Comparison of ENCODE assay signal across 1 cellular context in genomic region chr2:69601179-69601612, GRCh38.
TF ChIP-seq lines count a peak whose summit lies in the region.

No MANE protein-coding gene starts in this region.

TF ChIP-seq in K562, 482 proteins besides CTCF, POLR2A, EP300 and RAD21 (continued from another document and continues in another):
- TF ChIP-seq PCBP1 (IDR thresholded peaks at IDR 0.05; ENCODE audit: low read depth, low read length, poor library complexity, severe bottlenecking) (no peak), ZNF699 (CRISPR knock-in tag; IDR thresholded peaks at IDR 0.05; ENCODE audit: insufficient replicate concordance) (no peak), POLR2G (IDR thresholded peaks at IDR 0.05; ENCODE audit: low read depth, low read length) (no peak), MTF1 (CRISPR knock-in tag; IDR thresholded peaks at IDR 0.05; ENCODE audit: borderline replicate concordance) (no peak), CHD1 (IDR thresholded peaks at IDR 0.05; ENCODE audit: low read length) (no peak), FOXM1 (IDR thresholded peaks at IDR 0.05; ENCODE audit: low read depth) (no peak; the same call in 1 of the 2 replicates), FOXM1 (CRISPR knock-in tag; IDR thresholded peaks at IDR 0.05; ENCODE audit: low read depth) (no peak), SREBF1 (IDR thresholded peaks at IDR 0.05; ENCODE audit: borderline replicate concordance, low read depth, low read length) (no peak), MEF2D (tag; conservative IDR thresholded peaks at IDR 0.05; ENCODE audit: low read depth) (0 out of 2 replicates have a peak, but pooled peaks have one; percentile 30), GTF2F1 (IDR thresholded peaks at IDR 0.05; ENCODE audit: low read depth, low read length) (no peak), ZNF407 (IDR thresholded peaks at IDR 0.05; ENCODE audit: low read depth) (no peak), RFX7 (CRISPR knock-in tag; IDR thresholded peaks at IDR 0.05) (no peak), HES1 (IDR thresholded peaks at IDR 0.05; ENCODE audit: low read depth) (no peak; the same call in 1 of the 2 replicates), ZNF282 (CRISPR knock-in tag; IDR thresholded peaks at IDR 0.05) (no peak), HMG20A (CRISPR knock-in tag; conservative IDR thresholded peaks at IDR 0.05) (no peak), EZH2 (IDR thresholded peaks at IDR 0.05; ENCODE audit: borderline replicate concordance, low read depth, low read length) (no peak), TSC22D4 (tag; IDR thresholded peaks at IDR 0.05) (no peak), ARID3B (CRISPR knock-in tag; IDR thresholded peaks at IDR 0.05; ENCODE audit: borderline replicate concordance) (no peak), NR2F6 (CRISPR knock-in tag; IDR thresholded peaks at IDR 0.05) (no peak), ZKSCAN1 (IDR thresholded peaks at IDR 0.05; ENCODE audit: low read depth, low read length) (no peak), XRCC3 (IDR thresholded peaks at IDR 0.05) (no peak), ZNF217 (CRISPR knock-in tag; IDR thresholded peaks at IDR 0.05) (no peak), ERF (CRISPR knock-in tag; IDR thresholded peaks at IDR 0.05) (no peak), KDM1A (IDR thresholded peaks at IDR 0.05) (peak; percentile 67 to 73; a peak in 3 of 4 replicates), IRF1 (CRISPR knock-in tag; IDR thresholded peaks at IDR 0.05; ENCODE audit: borderline replicate concordance) (no peak), SLC30A9 (CRISPR knock-in tag; IDR thresholded peaks at IDR 0.05) (no peak), PBX2 (CRISPR knock-in tag; IDR thresholded peaks at IDR 0.05; ENCODE audit: low read depth) (no peak), PBX2 (tag; conservative IDR thresholded peaks at IDR 0.05; ENCODE audit: low read depth) (0 out of 2 replicates have a peak, but pooled peaks have one; percentile 4), CC2D1A (IDR thresholded peaks at IDR 0.05) (no peak), MCM7 (IDR thresholded peaks at IDR 0.05) (no peak), ZNF224 (CRISPR knock-in tag; IDR thresholded peaks at IDR 0.05) (no peak), RFX5 (IDR thresholded peaks at IDR 0.05; ENCODE audit: low read depth, low read length) (no peak), ZNF57 (CRISPR knock-in tag; IDR thresholded peaks at IDR 0.05) (no peak), RREB1 (CRISPR knock-in tag; IDR thresholded peaks at IDR 0.05) (no peak), CREM (IDR thresholded peaks at IDR 0.05; ENCODE audit: low read depth) (peak; percentile 82), STAT6 (CRISPR knock-in tag; IDR thresholded peaks at IDR 0.05) (no peak)
